ENCODE assay signal across 8 cellular contexts in the genomic region with DNA sequence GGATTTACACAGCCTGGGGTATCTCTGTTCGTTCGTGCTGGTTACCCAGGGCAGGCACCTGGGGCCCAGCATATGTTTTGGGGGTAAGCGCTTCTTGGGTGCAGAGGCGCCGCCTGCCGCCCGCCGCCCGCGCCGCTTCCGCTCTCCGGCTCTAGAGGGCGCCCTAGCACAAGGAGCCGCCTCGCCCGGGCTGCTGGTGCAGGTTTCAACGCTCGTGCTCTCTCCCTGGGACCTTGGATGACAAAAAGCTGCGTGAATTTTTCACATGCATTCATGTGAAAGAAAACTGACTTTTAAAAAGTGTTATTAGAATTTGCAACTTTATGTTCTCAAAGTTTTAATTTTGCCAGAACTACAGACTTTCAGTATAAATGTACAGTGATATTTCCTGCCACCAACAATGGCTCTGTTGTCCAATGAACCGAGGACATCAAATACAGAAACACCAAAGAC. TPM values are rescaled to one million over a fixed set of nuclear protein-coding genes. Genes with fewer than 3 reads are reported as not detected.
DNase-seq lines count a peak whose midpoint lies in the region; ATAC-seq and TF ChIP-seq lines count a peak whose summit lies in the region.

No MANE protein-coding gene starts in this region.

- in situ Hi-C loops in KBM-7 (cut with MboI; ENCODE audit: low pct_unique_long_range_greater_than_20kb, low sequenced_read_pairs) = no loop called here

- ATAC-seq in GM21737 (IDR thresholded peaks at IDR 0.05; ENCODE audit: unreplicated experiment) = peak; percentile 90
- ATAC-seq in T-cell (replicated peaks in 1 of 4) = peak; percentile 88 to 95 (median 94)
- peak; percentile 80 for ATAC-seq in activated naive CD8-positive, alpha-beta T cell treated with anti-CD3 and anti-CD28 coated beads, Interleukin-2, amount 50 U/mL, for 24 hours
- ATAC-seq in heart right ventricle = peak; percentile 72 to 86 (median 80)

- H3K27me3 ChIP-seq in heart right ventricle (peaks cover 0 to 24% (median 12%) of the 10 kb centered on the region in 7 donors), sigmoid colon (peaks cover 0 to 16% (median 0%) of the 10 kb centered on the region in 3 donors)

- no peaks in the 10 kb centered on the region for H3K36me3 Mint-ChIP-seq in T-cell
- H3K36me3 Mint-ChIP-seq in activated naive CD8-positive, alpha-beta T cell treated with anti-CD3 and anti-CD28 coated beads, Interleukin-2, amount 50 U/mL, for 24 hours (ENCODE audit: low read depth) = no peaks in the 10 kb centered on the region

- POLR2A ChIA-PET in T-cell (lab: Charles Lee) = no interaction called here

- no peak for TF ChIP-seq POLR2A in sigmoid colon (IDR thresholded peaks at IDR 0.05)

- peaks cover 0 to 1% of the 10 kb centered on the region in 2 donors for H3K27me3 Mint-ChIP-seq in T-cell
- H3K27me3 Mint-ChIP-seq in activated naive CD8-positive, alpha-beta T cell treated with anti-CD3 and anti-CD28 coated beads, Interleukin-2, amount 50 U/mL, for 24 hours = peaks cover 3% of the 10 kb centered on the region

- WGBS in heart right ventricle, 2 donors = 3% methylated on average over 21 of the region's 21 CpGs
- WGBS in sigmoid colon, 2 donors = 1 to 3% methylated on average over 21 of the region's 21 CpGs

- no peaks in the 10 kb centered on the region for H3K36me3 ChIP-seq in heart right ventricle
- no peaks in the 10 kb centered on the region for H3K36me3 ChIP-seq in sigmoid colon

- intact Hi-C loops in heart right ventricle (cut with DNase I) (loop anchor here in 9 of 10 donors (1.0 to 5.0 kb wide), 5 partner anchors 107 to 127 kb away; a partner anchor contains a TSS), sigmoid colon (cut with DNase I) (loop anchor here (1.0 kb wide), 1 partner anchor 126 kb away; no protein-coding TSS in a partner anchor)

- no peak overlapping the region for H3K4me3 Mint-ChIP-seq in T-cell
- no peak overlapping the region for H3K4me3 Mint-ChIP-seq in activated naive CD8-positive, alpha-beta T cell treated with anti-CD3 and anti-CD28 coated beads, Interleukin-2, amount 50 U/mL, for 24 hours

- CTCF ChIA-PET in T-cell (lab: Charles Lee) = interaction anchor here (0.6 to 1.8 kb wide), 7 partner anchors 67 to 128 kb away, joined by 3 to 13 read pairs (median 6); a partner anchor contains a TSS

- H3K4me1 ChIP-seq in heart right ventricle = peaks cover 0 to 6% (median 0%) of the 10 kb centered on the region in 9 donors
- H3K4me1 ChIP-seq in sigmoid colon = peaks cover 3 to 16% (median 9%) of the 10 kb centered on the region in 4 donors

- TF ChIP-seq EP300 in sigmoid colon (IDR thresholded peaks at IDR 0.05) = no peak

- peak in 8 of 9 donors; percentile 94 to 100 (median 98) for TF ChIP-seq CTCF in heart right ventricle (IDR thresholded peaks at IDR 0.05)
- TF ChIP-seq CTCF in sigmoid colon (IDR thresholded peaks at IDR 0.05) = peak; percentile 81 to 99 (median 83)

- H3K4me1 Mint-ChIP-seq in T-cell = peaks cover 0 to 8% (median 2%) of the 10 kb centered on the region in 3 donors
- peaks cover 11% of the 10 kb centered on the region for H3K4me1 Mint-ChIP-seq in activated naive CD8-positive, alpha-beta T cell treated with anti-CD3 and anti-CD28 coated beads, Interleukin-2, amount 50 U/mL, for 24 hours

- H3K9me3 ChIP-seq in heart right ventricle (no peaks in the 10 kb centered on the region), sigmoid colon (no peaks in the 10 kb centered on the region)

- H3K27ac ChIP-seq in heart right ventricle (no peak overlapping the region), sigmoid colon (no peak overlapping the region)

- no peaks in the 10 kb centered on the region for H3K9me3 Mint-ChIP-seq in T-cell
- H3K9me3 Mint-ChIP-seq in activated naive CD8-positive, alpha-beta T cell treated with anti-CD3 and anti-CD28 coated beads, Interleukin-2, amount 50 U/mL, for 24 hours = no peaks in the 10 kb centered on the region

- H3K4me3 ChIP-seq in heart right ventricle (no peak overlapping the region), sigmoid colon (no peak overlapping the region)

- DNase-seq in GM04504 (ENCODE audit: low read depth) = peak; percentile 18
- peak; percentile 86 for DNase-seq in KBM-7
- peak; percentile 37 to 85 (median 70) for DNase-seq in T-cell
- DNase-seq in activated naive CD8-positive, alpha-beta T cell treated with anti-CD3 and anti-CD28 coated beads, Interleukin-2, amount 50 U/mL, for 24 hours = peak; percentile 89
- DNase-seq in heart right ventricle = peak; percentile 32 to 75
- DNase-seq in sigmoid colon = peak; percentile 78
- no peak for DNase-seq in A172 (ENCODE audit: low spot score)

- H3K27ac Mint-ChIP-seq in T-cell = peak overlapping the region in 1 of 2 donors; percentile 43
- H3K27ac Mint-ChIP-seq in activated naive CD8-positive, alpha-beta T cell treated with anti-CD3 and anti-CD28 coated beads, Interleukin-2, amount 50 U/mL, for 24 hours = no peak overlapping the region

RNA-seq across cellular contexts. Expression of a gene that starts 32.5 kb away (rescaled TPM):
- not detected for total RNA-seq in T-cell
- total RNA-seq in heart right ventricle = under 1 TPM in 4 of 10 donors, not detected in 6; 0.08 to 0.20 (median 0.15) TPM
- polyA plus RNA-seq in heart right ventricle = under 1 TPM in 1 of 2 donors, not detected in 1; 0.03 TPM
- total RNA-seq in sigmoid colon = under 1 TPM in 1 of 4 donors, not detected in 3; 0.41 TPM
- under 1 TPM in 1 of 3 donors, not detected in 2; 0.06 TPM for polyA plus RNA-seq in sigmoid colon
- 0.14 and 0.24 TPM in 2 replicates for total RNA-seq in A172 (2014; rRNA removed; shearing (Covaris generic))
